In genomic region chr17:49294126-49294525, GRCh38 we compare ENCODE assay signal across 23 cellular contexts.
"Had no signal": no experiment of that assay in that cellular context is flagged by ENCODE, and none has a peak within 500 bp of the region (broad histone marks: within the 10 kb centered on the region; RNA-seq: fewer than 3 reads in every experiment).

No MANE protein-coding gene starts in this region.

- H3K9me3 ChIP-seq: breast epithelium, Peyer's patch, SJSA1 had no signal

- H3K27ac Mint-ChIP-seq: activated CD8-positive, alpha-beta T cell treated with anti-CD3 and anti-CD28 coated beads for 36 hours; activated T-helper 2 cell treated with anti-CD3 and anti-CD28 coated beads, Interferon-gamma antibody, Interleukin-2, Interleukin-4, amounts not matched to agents 10 μg/mL and 5 μg/mL and 100 μg/mL, durations not matched to agents 14 hours and 24 hours and 36 hours had no signal

- H3K27me3 Mint-ChIP-seq: activated CD8-positive, alpha-beta T cell treated with anti-CD3 and anti-CD28 coated beads for 36 hours had no signal

- H3K27ac ChIP-seq: breast epithelium, Peyer's patch, SJSA1, VCaP had no signal

- H3K9me3 Mint-ChIP-seq: activated CD8-positive, alpha-beta T cell treated with anti-CD3 and anti-CD28 coated beads for 36 hours; activated T-helper 2 cell treated with anti-CD3 and anti-CD28 coated beads, Interferon-gamma antibody, Interleukin-2, Interleukin-4, amounts not matched to agents 10 μg/mL and 5 μg/mL and 100 μg/mL, durations not matched to agents 14 hours and 24 hours and 36 hours had no signal

- ATAC-seq: activated CD8-positive, alpha-beta T cell treated with anti-CD3 and anti-CD28 coated beads for 36 hours had no signal

- DNase-seq: activated CD4-positive, alpha-beta T cell treated with anti-CD3 and anti-CD28 coated beads for 4 hours; activated CD4-positive, CD25-positive, alpha-beta regulatory T cell; activated CD8-positive, alpha-beta memory T cell treated with anti-CD3 and anti-CD28 coated beads, Interleukin-2, amount 50 U/mL, for 4 hours; activated CD8-positive, alpha-beta T cell treated with anti-CD3 and anti-CD28 coated beads for 36 hours; activated gamma-delta T cell treated with Interleukin-2 at 50 U/mL for 16 hours; activated naive CD4-positive, alpha-beta T cell treated with anti-CD3 and anti-CD28 coated beads, Interleukin-2, amount 50 U/mL, for 16 hours; aorta; caudate nucleus; Karpas-422; MM.1S; NCI-H1048; NCI-H146; NCI-H187 treated with DMSO at 0.1 percent for 48 hours; NCI-H2081 treated with DMSO at 0.1 percent for 48 hours; NCI-H446; NCI-H524; Peyer's patch; SHP77; T-helper 1 cell had no signal

- H3K36me3 ChIP-seq: breast epithelium had no signal

- H3K27me3 ChIP-seq: breast epithelium, Peyer's patch, SJSA1 had no signal

- H3K4me3 Mint-ChIP-seq: activated CD8-positive, alpha-beta T cell treated with anti-CD3 and anti-CD28 coated beads for 36 hours had no signal

- H3K4me3 ChIP-seq: breast epithelium, Peyer's patch, SJSA1 had no signal

- H3K4me1 ChIP-seq: breast epithelium, Peyer's patch, SJSA1 had no signal
